Comparison of ENCODE assay signal across 2 cellular contexts in the genomic region with DNA sequence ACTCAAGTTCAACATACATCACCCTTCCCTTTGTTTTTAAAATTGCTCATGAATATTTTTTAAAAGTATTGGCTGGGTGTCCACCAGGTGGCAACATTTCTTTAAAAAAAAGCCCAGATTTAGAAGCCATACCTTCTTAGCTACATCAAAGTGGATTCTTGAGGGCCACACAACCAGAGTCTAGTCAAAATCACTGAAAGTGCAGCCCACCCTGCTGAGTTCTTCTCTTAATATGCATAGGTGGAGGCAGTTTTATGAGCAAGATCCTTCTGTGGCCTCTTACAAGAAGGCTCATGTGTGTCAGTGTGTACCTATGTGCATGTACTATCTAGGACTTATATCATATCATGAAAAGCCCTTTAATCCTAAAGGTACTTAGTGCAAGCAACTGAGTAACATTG.
A peak's percentile ranks its signal among the peaks of the same experiment; 100 is the strongest.
TF ChIP-seq lines count a peak whose summit lies in the region.

No MANE protein-coding gene starts in this region.

TF ChIP-seq in GM12878, 131 proteins besides CTCF, POLR2A, EP300 and RAD21:
- TF ChIP-seq TARDBP (IDR thresholded peaks at IDR 0.05; ENCODE audit: borderline replicate concordance), result no peak
- no peak for TF ChIP-seq SRF (IDR thresholded peaks at IDR 0.05; ENCODE audit: low read depth in 2 of 2, low read length in 2 of 2)
- peak; percentile 30; the same call in 1 of the 2 replicates for TF ChIP-seq SMC3 (IDR thresholded peaks at IDR 0.05; ENCODE audit: borderline replicate concordance, low read length)
- no peak for TF ChIP-seq SMAD1 (IDR thresholded peaks at IDR 0.05; ENCODE audit: low read depth, partially characterized antibody)
TF ChIP-seq in GM12878: peak in this region for 1.

TF ChIP-seq in HepG2, 621 proteins besides CTCF, POLR2A, EP300 and RAD21:
- TF ChIP-seq, protein P1, sequence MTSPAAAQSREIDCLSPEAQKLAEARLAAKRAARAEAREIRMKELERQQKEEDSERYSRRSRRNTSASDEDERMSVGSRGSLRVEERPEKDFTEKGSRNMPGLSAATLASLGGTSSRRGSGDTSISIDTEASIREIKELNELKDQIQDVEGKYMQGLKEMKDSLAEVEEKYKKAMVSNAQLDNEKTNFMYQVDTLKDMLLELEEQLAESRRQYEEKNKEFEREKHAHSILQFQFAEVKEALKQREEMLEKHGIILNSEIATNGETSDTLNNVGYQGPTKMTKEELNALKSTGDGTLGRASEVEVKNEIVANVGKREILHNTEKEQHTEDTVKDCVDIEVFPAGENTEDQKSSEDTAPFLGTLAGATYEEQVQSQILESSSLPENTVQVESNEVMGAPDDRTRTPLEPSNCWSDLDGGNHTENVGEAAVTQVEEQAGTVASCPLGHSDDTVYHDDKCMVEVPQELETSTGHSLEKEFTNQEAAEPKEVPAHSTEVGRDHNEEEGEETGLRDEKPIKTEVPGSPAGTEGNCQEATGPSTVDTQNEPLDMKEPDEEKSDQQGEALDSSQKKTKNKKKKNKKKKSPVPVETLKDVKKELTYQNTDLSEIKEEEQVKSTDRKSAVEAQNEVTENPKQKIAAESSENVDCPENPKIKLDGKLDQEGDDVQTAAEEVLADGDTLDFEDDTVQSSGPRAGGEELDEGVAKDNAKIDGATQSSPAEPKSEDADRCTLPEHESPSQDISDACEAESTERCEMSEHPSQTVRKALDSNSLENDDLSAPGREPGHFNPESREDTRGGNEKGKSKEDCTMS (CRISPR knock-in tag; conservative IDR thresholded peaks at IDR 0.05), result no peak
- TF ChIP-seq STAG1 (CRISPR knock-in tag; IDR thresholded peaks at IDR 0.05), result peak; percentile 41; the same call in 1 of the 2 replicates
